ENCODE assay signal across 24 cellular contexts in genomic region chr22:49084203-49084602, GRCh38.
DNase-seq lines count a peak whose midpoint lies in the region; ATAC-seq, FAIRE-seq and TF ChIP-seq lines count a peak whose summit lies in the region.
"Had no signal": no experiment of that assay in that cellular context is flagged by ENCODE, and none has a peak within 500 bp of the region (broad histone marks: within the 10 kb centered on the region; RNA-seq: fewer than 3 reads in every experiment).

No MANE protein-coding gene starts in this region.

- CTCF ChIA-PET in GM10248 (lab: Yijun Ruan, JAX): no interaction called here

- no peak for FAIRE-seq in kidney (lab: Jason Lieb, UNC)
- FAIRE-seq: A204.1, H54 had no signal

- POLR2A ChIA-PET in GM10248 (lab: Yijun Ruan, JAX): no interaction called here

- H3K27ac ChIP-seq in kidney (ENCODE audit: low read depth in 2 of 2, low read length in 2 of 2): no peak overlapping the region
- no peak overlapping the region for H3K27ac ChIP-seq in lower lobe of right lung
- H3K27ac ChIP-seq: epithelial cell of prostate, heart left ventricle, ovary, right atrium auricular region, stomach, tibial nerve had no signal

- intact Hi-C loops in kidney (cut with DNase I): no loop called here
- intact Hi-C loops in lower lobe of right lung (cut with DNase I): no loop called here

- H3K4me1 ChIP-seq in kidney (ENCODE audit: control insufficient read depth in 1 of 2, insufficient read depth in 1 of 2, low read depth in 1 of 2, low read length in 2 of 2) (no peaks in the 10 kb centered on the region), lower lobe of right lung (no peaks in the 10 kb centered on the region)
- H3K4me1 ChIP-seq: Caco-2, heart left ventricle, right atrium auricular region, tibial nerve had no signal

- no peak for ATAC-seq in SK-N-SH treated with all-trans-retinoic acid at 6 μM for 48 hours
- no peak for ATAC-seq in lower lobe of right lung
- ATAC-seq: activated CD4-positive, CD25-positive, alpha-beta regulatory T cell treated with anti-CD3 and anti-CD28 coated beads, Interleukin-2, amount 50 U/mL, for 24 hours; heart left ventricle; natural killer cell had no signal

- H3K4me3 ChIP-seq in kidney (ENCODE audit: low read length in 2 of 2) (no peak overlapping the region), lower lobe of right lung (no peak overlapping the region)
- H3K4me3 ChIP-seq: heart left ventricle, ovary, right atrium auricular region, stomach, tibial nerve had no signal

- H3K36me3 ChIP-seq in kidney (ENCODE audit: control insufficient read depth in 1 of 2, insufficient read depth in 2 of 2, low read length in 2 of 2) (no peaks in the 10 kb centered on the region), lower lobe of right lung (no peaks in the 10 kb centered on the region)
- H3K36me3 ChIP-seq: heart left ventricle, ovary, right atrium auricular region, stomach, tibial nerve had no signal

- in situ Hi-C loops in Caki2 (cut with HindIII; ENCODE audit: low pct_unique_long_range_greater_than_20kb, low sequenced_read_pairs): no loop called here

- no peak for TF ChIP-seq CTCF in kidney (IDR thresholded peaks at IDR 0.05; ENCODE audit: borderline replicate concordance, extremely low read depth, insufficient read depth)
- TF ChIP-seq CTCF in lower lobe of right lung (IDR thresholded peaks at IDR 0.05): no peak
- no peak for TF ChIP-seq CTCF in GM10248 (IDR thresholded peaks at IDR 0.05; ENCODE audit: control extremely low read depth, extremely low read depth, low read depth, missing control alignments)

- peak; percentile 56 for DNase-seq in NCI-H146 (lab: John Stamatoyannopoulos, UW)
- no peak for DNase-seq in NCI-H146 treated with DMSO at 0.1 percent for 48 hours (lab: John Stamatoyannopoulos, UW; ENCODE audit: unreplicated experiment)
- DNase-seq in Caki2 (ENCODE audit: low read depth): peak; percentile 47
- peak; percentile 80 for DNase-seq in NCI-H510A (lab: John Stamatoyannopoulos, UW)
- DNase-seq in kidney: peak; percentile 52
- DNase-seq in lower lobe of right lung: no peak
- no peak for DNase-seq in GM10248 (ENCODE audit: extremely low spot score)
- DNase-seq: activated naive CD8-positive, alpha-beta T cell treated with anti-CD3 and anti-CD28 coated beads for 36 hours; Caco-2; cerebellar nuclear complex; heart left ventricle; midbrain; natural killer cell; NCI-H1436; NCI-H446; ovary; stomach had no signal

- no peaks in the 10 kb centered on the region for H3K9me3 ChIP-seq in kidney (ENCODE audit: control insufficient read depth in 1 of 2, low read length in 2 of 2)
- H3K9me3 ChIP-seq in lower lobe of right lung: no peaks in the 10 kb centered on the region
- H3K9me3 ChIP-seq: Caco-2, heart left ventricle, ovary, right atrium auricular region, stomach, tibial nerve had no signal

- no peak overlapping the region for H3K9ac ChIP-seq in kidney (ENCODE audit: low read length in 2 of 2)

- H3K27me3 ChIP-seq in lower lobe of right lung (ENCODE audit: low read depth): peaks cover 31% of the 10 kb centered on the region
- H3K27me3 ChIP-seq: ovary, right atrium auricular region, tibial nerve had no signal

TF ChIP-seq in SK-N-SH treated with all-trans-retinoic acid at 6 μM for 48 hours, 23 proteins besides CTCF, POLR2A, EP300 and RAD21 (continues in another document):
- TF ChIP-seq ISL1 (CRISPR knock-in tag; IDR thresholded peaks at IDR 0.05) (no peak), BACH2 (CRISPR knock-in tag; IDR thresholded peaks at IDR 0.05; ENCODE audit: borderline replicate concordance) (no peak), RARB (CRISPR knock-in tag; IDR thresholded peaks at IDR 0.05) (no peak), PPARA (CRISPR knock-in tag; IDR thresholded peaks at IDR 0.05; ENCODE audit: borderline replicate concordance) (no peak), ARNTL (CRISPR knock-in tag; IDR thresholded peaks at IDR 0.05; ENCODE audit: borderline replicate concordance, low read depth) (no peak), CREB5 (CRISPR knock-in tag; IDR thresholded peaks at IDR 0.05; ENCODE audit: low read depth) (no peak), POU6F1 (CRISPR knock-in tag; IDR thresholded peaks at IDR 0.05; ENCODE audit: borderline replicate concordance, low read depth) (no peak), ZNF70 (CRISPR knock-in tag; IDR thresholded peaks at IDR 0.05) (no peak), ZNF8 (CRISPR knock-in tag; IDR thresholded peaks at IDR 0.05) (no peak), ZFP3 (CRISPR knock-in tag; IDR thresholded peaks at IDR 0.05) (no peak), GLIS3 (CRISPR knock-in tag; IDR thresholded peaks at IDR 0.05) (no peak), OSR1 (CRISPR knock-in tag; IDR thresholded peaks at IDR 0.05) (no peak), ESRRG (CRISPR knock-in tag; IDR thresholded peaks at IDR 0.05) (no peak), TSHZ2 (CRISPR knock-in tag; IDR thresholded peaks at IDR 0.05) (no peak), ZC3H10 (CRISPR knock-in tag; IDR thresholded peaks at IDR 0.05) (no peak), PATZ1 (CRISPR knock-in tag; IDR thresholded peaks at IDR 0.05; ENCODE audit: borderline replicate concordance) (no peak)

Comparison
In these comparisons a context has a peak if more than half of its experiments do, and no peak if none do; other contexts are left out.
1. DNase-seq: peak in NCI-H146 (single experiment), Caki2 (single experiment), NCI-H510A (single experiment) and kidney (single experiment); none in NCI-H146 treated with DMSO at 0.1 percent for 48 hours (single experiment), lower lobe of right lung (single experiment) and GM10248 (single experiment).